8 cellular contexts compared by ENCODE assay signal in the genomic region with DNA sequence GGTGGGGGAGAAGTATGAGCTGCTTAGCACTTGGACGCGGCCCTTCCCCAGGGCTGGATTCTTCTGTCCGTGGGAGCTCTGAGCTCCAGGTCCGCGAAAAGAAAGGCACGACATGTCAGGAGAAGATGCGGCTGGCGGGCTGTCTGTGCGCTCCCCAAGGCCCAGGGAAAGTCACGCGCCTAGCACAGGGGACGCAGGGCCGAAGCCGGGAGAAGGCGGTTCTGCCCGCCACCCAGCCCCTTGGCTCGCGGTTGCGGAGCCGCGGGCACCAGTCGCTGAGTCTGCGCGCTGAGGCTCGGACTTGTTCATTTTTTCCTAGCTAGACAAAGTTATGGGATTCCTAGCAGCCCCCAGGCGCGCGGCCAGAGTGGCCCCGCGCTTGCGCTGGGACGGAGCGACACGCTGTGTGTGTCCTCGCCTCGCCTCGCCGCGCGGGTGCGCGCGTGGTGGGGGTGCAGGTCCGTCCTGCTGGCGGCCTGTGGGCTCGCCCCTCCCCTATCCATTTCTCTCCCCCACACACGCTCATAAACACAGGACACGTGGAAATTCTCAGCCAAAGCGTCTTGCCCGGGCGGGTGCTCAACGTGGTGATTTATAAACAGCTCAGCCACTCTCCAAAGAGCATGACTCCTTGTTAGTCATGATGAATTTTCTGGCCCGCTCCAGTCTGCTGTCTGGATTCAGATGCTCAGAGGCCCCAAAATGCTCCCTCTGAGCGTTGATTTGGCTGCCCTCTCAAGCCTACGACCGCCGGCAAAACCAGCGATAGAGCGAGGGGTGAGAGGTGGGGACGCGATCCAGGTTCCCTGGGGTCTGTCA. TPM values are rescaled to one million over a fixed set of nuclear protein-coding genes. Genes with fewer than 3 reads are reported as not detected.
DNase-seq lines count a peak whose midpoint lies in the region; ATAC-seq and TF ChIP-seq lines count a peak whose summit lies in the region.

No MANE protein-coding gene starts in this region.

- no peaks in the 10 kb centered on the region for H3K79me2 ChIP-seq in PC-3 (ENCODE audit: low read length)

- no peaks in the 10 kb centered on the region for H3K9me3 ChIP-seq in PC-3 (ENCODE audit: low read length)

- CTCF ChIA-PET in activated CD4-positive, alpha-beta T cell treated with anti-CD3 and anti-CD28 coated beads for 36 hours (lab: Charles Lee): interaction anchor here (2.5 kb wide), 1 partner anchor 13 kb away, joined by 11 read pairs; no protein-coding TSS in a partner anchor
- CTCF ChIA-PET in PC-3 (lab: Charles Lee): no interaction called here

- H3K4me3 Mint-ChIP-seq in activated CD4-positive, alpha-beta T cell treated with anti-CD3 and anti-CD28 coated beads for 36 hours: peak overlapping the region; percentile 75
- H3K4me3 Mint-ChIP-seq in natural killer cell: peak overlapping the region; percentile 96

- peak; percentile 37 for DNase-seq in activated CD4-positive, alpha-beta T cell treated with anti-CD3 and anti-CD28 coated beads for 36 hours
- no peak for DNase-seq in activated CD4-positive, alpha-beta T cell treated with anti-CD3 and anti-CD28 coated beads, Interleukin-2, amount 50 U/mL, for 48 hours
- peak; percentile 32 for DNase-seq in PC-3
- DNase-seq in epithelial cell of proximal tubule (ENCODE audit: low read depth): no peak
- DNase-seq in natural killer cell: no peak
- no peak for DNase-seq in DMS153 treated with DMSO at 0.1 percent for 48 hours (lab: John Stamatoyannopoulos, UW; ENCODE audit: unreplicated experiment)
- DNase-seq in SKM-1 (lab: John Stamatoyannopoulos, UW; ENCODE audit: unreplicated experiment): no peak

- H3K4me2 ChIP-seq in PC-3 (ENCODE audit: low read length): peak overlapping the region; percentile 83

- TF ChIP-seq CTCF in PC-3 (conservative IDR thresholded peaks at IDR 0.05; ENCODE audit: low read depth, low read length) (no peak), epithelial cell of proximal tubule (conservative IDR thresholded peaks at IDR 0.05; ENCODE audit: low read depth, low read length) (no peak), natural killer cell (IDR thresholded peaks at IDR 0.05) (no peak)

- no peak for ATAC-seq in activated CD4-positive, alpha-beta T cell treated with anti-CD3 and anti-CD28 coated beads for 36 hours
- ATAC-seq in PC-3: peak; percentile 18
- ATAC-seq in natural killer cell: no peak
- no peak for ATAC-seq in HG02852 (IDR thresholded peaks at IDR 0.05; ENCODE audit: unreplicated experiment)

- no peaks in the 10 kb centered on the region for H4K20me1 ChIP-seq in PC-3 (ENCODE audit: low read length)

- H3K36me3 ChIP-seq in PC-3 (ENCODE audit: low read depth, low read length): no peaks in the 10 kb centered on the region

- peaks cover 66% of the 10 kb centered on the region for H3K27me3 Mint-ChIP-seq in activated CD4-positive, alpha-beta T cell treated with anti-CD3 and anti-CD28 coated beads for 36 hours
- peaks cover 69 to 74% of the 10 kb centered on the region in 2 donors for H3K27me3 Mint-ChIP-seq in natural killer cell (ENCODE audit: low read depth in 2 of 2)

- H2AFZ ChIP-seq in PC-3 (ENCODE audit: low read length): no peak overlapping the region

- H3K9ac ChIP-seq in PC-3 (ENCODE audit: low read length): no peak overlapping the region

- no peaks in the 10 kb centered on the region for H3K36me3 Mint-ChIP-seq in activated CD4-positive, alpha-beta T cell treated with anti-CD3 and anti-CD28 coated beads for 36 hours (ENCODE audit: low read depth)
- H3K36me3 Mint-ChIP-seq in natural killer cell: no peaks in the 10 kb centered on the region

- H3F3A ChIP-seq in PC-3 (ENCODE audit: low read length, unreplicated experiment): no peaks in the 10 kb centered on the region

- POLR2A ChIA-PET in activated CD4-positive, alpha-beta T cell treated with anti-CD3 and anti-CD28 coated beads for 36 hours (lab: Charles Lee): no interaction called here
- POLR2A ChIA-PET in PC-3 (lab: Charles Lee; ENCODE audit: unreplicated experiment): no interaction called here

- H3K4me3 ChIP-seq in PC-3 (ENCODE audit: low read length) (peak overlapping the region; percentile 70; the same call in 1 of the 2 replicates), epithelial cell of proximal tubule (ENCODE audit: low read depth, low read length) (peak overlapping the region; percentile 49)

- H3K27ac Mint-ChIP-seq in activated CD4-positive, alpha-beta T cell treated with anti-CD3 and anti-CD28 coated beads for 36 hours: no peak overlapping the region
- H3K27ac Mint-ChIP-seq in natural killer cell: no peak overlapping the region

- peaks cover 91% of the 10 kb centered on the region for H3K27me3 ChIP-seq in PC-3 (ENCODE audit: low read length)

- H3K4me1 Mint-ChIP-seq in activated CD4-positive, alpha-beta T cell treated with anti-CD3 and anti-CD28 coated beads for 36 hours: peaks cover 52% of the 10 kb centered on the region
- peaks cover 31 to 53% of the 10 kb centered on the region in 2 donors for H3K4me1 Mint-ChIP-seq in natural killer cell

- BruUV-seq in PC-3 (replicated peaks; lab: Mats Ljungman, UMichigan): no TSS peak

- intact Hi-C loops in activated CD4-positive, alpha-beta T cell treated with anti-CD3 and anti-CD28 coated beads for 36 hours (cut with DNase I, micrococcal nuclease): loop anchor here (1.0 to 10.0 kb wide), 8 partner anchors 9 to 1632 kb away; a partner anchor contains a TSS
- intact Hi-C loops in PC-3 (cut with micrococcal nuclease): no loop called here
- intact Hi-C loops in natural killer cell (cut with micrococcal nuclease): no loop called here

- no peaks in the 10 kb centered on the region for H3K9me2 ChIP-seq in PC-3 (replicated peaks; ENCODE audit: low read length)

- H3K27ac ChIP-seq in PC-3 (ENCODE audit: low read length): no peak overlapping the region

- H3K4me1 ChIP-seq in PC-3 (ENCODE audit: insufficient read depth, low read length): no peaks in the 10 kb centered on the region; the same call in 1 of the 2 replicates

- no peaks in the 10 kb centered on the region for H3K9me3 Mint-ChIP-seq in activated CD4-positive, alpha-beta T cell treated with anti-CD3 and anti-CD28 coated beads for 36 hours (ENCODE audit: low read depth)
- no peaks in the 10 kb centered on the region for H3K9me3 Mint-ChIP-seq in natural killer cell

RNA-seq across cellular contexts. Expression of a gene that starts 1.9 kb away (rescaled TPM):
- not detected for total RNA-seq in activated CD4-positive, alpha-beta T cell treated with anti-CD3 and anti-CD28 coated beads for 36 hours
- total RNA-seq in PC-3 (2014; rRNA removed): 0.07 and 0.12 TPM in 2 replicates
- not detected in 2 replicates for total RNA-seq in epithelial cell of proximal tubule
- total RNA-seq in natural killer cell: not detected

Comparison
In these comparisons a context has a peak if more than half of its experiments do, and no peak if none do; other contexts are left out.
1. DNase-seq: peak in activated CD4-positive, alpha-beta T cell treated with anti-CD3 and anti-CD28 coated beads for 36 hours (single experiment) and PC-3 (single experiment); none in activated CD4-positive, alpha-beta T cell treated with anti-CD3 and anti-CD28 coated beads, Interleukin-2, amount 50 U/mL, for 48 hours (0 of 2), epithelial cell of proximal tubule (single experiment), natural killer cell (single experiment), DMS153 treated with DMSO at 0.1 percent for 48 hours (single experiment) and SKM-1 (single experiment).
2. intact Hi-C loops: an anchor here in activated CD4-positive, alpha-beta T cell treated with anti-CD3 and anti-CD28 coated beads for 36 hours (1.0 to 10.0 kb wide); none called in PC-3 and natural killer cell.